8 cellular contexts compared by ENCODE assay signal in genomic region chr1:220094016-220094911, GRCh38. TPM values are rescaled to one million over a fixed set of nuclear protein-coding genes. Genes with fewer than 3 reads are reported as not detected.
A peak's percentile ranks its signal among the peaks of the same experiment; 100 is the strongest.
DNase-seq lines count a peak whose midpoint lies in the region; ATAC-seq, FAIRE-seq and TF ChIP-seq lines count a peak whose summit lies in the region.

Gene IARS2, plus strand, starts transcription at chr1:220094132. Its CDS starts 85 bp downstream, at chr1:220094217.

- TF ChIP-seq CTCF in GM10266 (IDR thresholded peaks at IDR 0.05; ENCODE audit: control insufficient read depth, insufficient read depth, low read depth, missing control alignments), result no peak

- CTCF ChIA-PET in HEK293T (lab: Yijun Ruan, JAX), result no interaction called here

- POLR2A ChIA-PET in HEK293T (lab: Yijun Ruan, JAX), result interaction anchor here (0.5 to 1.6 kb wide), 5 partner anchors 9 to 1279 kb away, joined by 3 to 4 read pairs (median 3); partner anchors contain the start of gene RAB3GAP2

- no peak for FAIRE-seq in urothelium cell line (lab: Jason Lieb, UNC)

- intact Hi-C loops in T-helper 1 cell treated with Interleukin-12 subunit alpha and Interleukin-12 subunit beta and Interleukin-4 antibody, amounts not matched to agents 30 ng/mL and 1 ng/mL, for 36 hours (cut with micrococcal nuclease), result loop anchor here (1.0 to 5.0 kb wide), 7 partner anchors 19 to 1618 kb away; partner anchors contain the start of genes LYPLAL1 and RAB3GAP2
- intact Hi-C loops in left ventricle myocardium superior (cut with micrococcal nuclease), result no loop called here

- DNase-seq in GM10266 (ENCODE audit: extremely low spot score) (peak; percentile 94), HEK293T (ENCODE audit: extremely low spot score) (peak; percentile 91), NAMALWA (ENCODE audit: low spot score) (peak; percentile 91), amniotic epithelial cell (ENCODE audit: low read depth) (peak; percentile 76), left ventricle myocardium superior (peak; percentile 93), pulmonary artery endothelial cell (ENCODE audit: low read depth, low spot score) (peak; percentile 59), urothelium cell line (ENCODE audit: low spot score) (peak; percentile 94)

- ATAC-seq in left ventricle myocardium superior, result peak; percentile 97

TF ChIP-seq in HEK293T, 16 proteins besides CTCF, POLR2A, EP300 and RAD21:
- TF ChIP-seq L3MBTL2 (conservative IDR thresholded peaks at IDR 0.05), result peak; percentile 35
- no peak for TF ChIP-seq FOXM1 (IDR thresholded peaks at IDR 0.05; ENCODE audit: borderline replicate concordance)

RNA-seq across cellular contexts. Expression of gene IARS2, which starts in this region (rescaled TPM):
- total RNA-seq in T-helper 1 cell treated with Interleukin-12 subunit alpha and Interleukin-12 subunit beta and Interleukin-4 antibody, amounts not matched to agents 30 ng/mL and 1 ng/mL, for 36 hours, result 51.2 and 53.4 TPM in 2 replicates
- total RNA-seq in left ventricle myocardium superior (92.0 TPM), pulmonary artery endothelial cell (86.2 and 86.7 TPM in 2 replicates)

Comparison
In these comparisons a context has a peak if more than half of its experiments do, and no peak if none do; other contexts are left out.
1. Peak in every context shown above with its lines: DNase-seq and ATAC-seq.